19 cellular contexts compared by ENCODE assay signal in genomic region chr5:81638471-81638870, GRCh38.
A peak's percentile ranks its signal among the peaks of the same experiment; 100 is the strongest.
DNase-seq lines count a peak whose midpoint lies in the region; ATAC-seq and TF ChIP-seq lines count a peak whose summit lies in the region.
"Had no signal": no experiment of that assay in that cellular context is flagged by ENCODE, and none has a peak within 500 bp of the region (broad histone marks: within the 10 kb centered on the region; RNA-seq: fewer than 3 reads in every experiment).

No MANE protein-coding gene starts in this region.

- ATAC-seq in GM19397 (IDR thresholded peaks at IDR 0.05; ENCODE audit: unreplicated experiment) (no peak), HG03196 (IDR thresholded peaks at IDR 0.05; ENCODE audit: unreplicated experiment) (no peak), HG03354 (IDR thresholded peaks at IDR 0.05; ENCODE audit: poor library complexity, severe bottlenecking, unreplicated experiment) (no peak)

- no peaks in the 10 kb centered on the region for H3K9me2 ChIP-seq in Loucy (replicated peaks; ENCODE audit: low read depth, low read length)

- H3K4me3 ChIP-seq in Loucy (ENCODE audit: low read length, poor library complexity, severe bottlenecking) (no peak overlapping the region), fibroblast of pulmonary artery (replicated peaks; ENCODE audit: low read depth, low read length) (no peak overlapping the region)
- H3K4me3 ChIP-seq: BLaER1 had no signal

- peaks cover 18% of the 10 kb centered on the region for H3K36me3 ChIP-seq in Loucy (ENCODE audit: insufficient read depth, low read length)

- peak overlapping the region; percentile 36 for H3K9ac ChIP-seq in Loucy (ENCODE audit: low read depth, low read length, poor library complexity, severe bottlenecking)
- H3K9ac ChIP-seq: BLaER1 had no signal

- no peaks in the 10 kb centered on the region for H3K9me3 ChIP-seq in Loucy (ENCODE audit: insufficient read depth, low read depth, low read length)

- DNase-seq in AG08395 (ENCODE audit: low spot score) (peak; percentile 12), astrocyte of the hippocampus (ENCODE audit: low read depth, low spot score) (peak; percentile 0), fibroblast of pulmonary artery (ENCODE audit: low read depth) (peak; percentile 3), NCI-H69 (lab: John Stamatoyannopoulos, UW) (no peak)
- DNase-seq: CD8-positive, alpha-beta memory T cell; DMS79; GDM1; NCI-H1105 treated with DMSO at 0.1 percent for 48 hours; NCI-H1694 treated with DMSO at 0.1 percent for 48 hours; NCI-H526 treated with DMSO at 0.1 percent for 48 hours; NK-92 treated with Interleukin-12 subunit alpha and Interleukin-12 subunit beta, amount 100 ng/mL, for 24 hours; OCI-M1; RPMI8226; SIG-M5 had no signal

- H3F3A ChIP-seq in Loucy (ENCODE audit: low read depth), result peaks cover 5% of the 10 kb centered on the region; the same call in 1 of the 2 replicates

- H2AFZ ChIP-seq in Loucy (ENCODE audit: low read length), result no peak overlapping the region

- H3K4me2 ChIP-seq in Loucy (ENCODE audit: low read depth, low read length, poor library complexity, severe bottlenecking), result peak overlapping the region; percentile 15
- H3K4me2 ChIP-seq: BLaER1 had no signal

- H3K27me3 ChIP-seq in Loucy (ENCODE audit: insufficient read depth, low read length, poor library complexity, severe bottlenecking), result no peaks in the 10 kb centered on the region
- H3K27me3 ChIP-seq: BLaER1 had no signal

- H3K79me2 ChIP-seq in Loucy (ENCODE audit: insufficient read depth, low read length), result peaks cover 81% of the 10 kb centered on the region

- H4K20me1 ChIP-seq in Loucy (ENCODE audit: insufficient read depth, low read length, poor library complexity, severe bottlenecking), result no peaks in the 10 kb centered on the region
- H4K20me1 ChIP-seq: BLaER1 had no signal

- TF ChIP-seq CTCF in Loucy (conservative IDR thresholded peaks at IDR 0.05; ENCODE audit: low read length) (no peak), fibroblast of pulmonary artery (IDR thresholded peaks at IDR 0.05; ENCODE audit: low read length, missing control alignments) (no peak)

- peaks cover 77% of the 10 kb centered on the region for H3K4me1 ChIP-seq in Loucy (ENCODE audit: insufficient read depth, low read length, poor library complexity, severe bottlenecking)
